In genomic region chr9:88536951-88537742, GRCh38 we compare ENCODE assay signal across 1 cellular context.
TF ChIP-seq lines count a peak whose summit lies in the region.

No MANE protein-coding gene starts in this region.

TF ChIP-seq in GM23338, 12 proteins besides CTCF, POLR2A, EP300 and RAD21 (continued from another document):
- TF ChIP-seq ZNF462 (CRISPR knock-in tag; IDR thresholded peaks at IDR 0.05) (no peak), JUNB (IDR thresholded peaks at IDR 0.05; ENCODE audit: unreplicated experiment) (no peak), ZNF114 (CRISPR knock-in tag; IDR thresholded peaks at IDR 0.05) (no peak), ZNF331 (CRISPR knock-in tag; IDR thresholded peaks at IDR 0.05; ENCODE audit: low read depth) (no peak)
